31 cellular contexts compared by ENCODE assay signal in the genomic region with DNA sequence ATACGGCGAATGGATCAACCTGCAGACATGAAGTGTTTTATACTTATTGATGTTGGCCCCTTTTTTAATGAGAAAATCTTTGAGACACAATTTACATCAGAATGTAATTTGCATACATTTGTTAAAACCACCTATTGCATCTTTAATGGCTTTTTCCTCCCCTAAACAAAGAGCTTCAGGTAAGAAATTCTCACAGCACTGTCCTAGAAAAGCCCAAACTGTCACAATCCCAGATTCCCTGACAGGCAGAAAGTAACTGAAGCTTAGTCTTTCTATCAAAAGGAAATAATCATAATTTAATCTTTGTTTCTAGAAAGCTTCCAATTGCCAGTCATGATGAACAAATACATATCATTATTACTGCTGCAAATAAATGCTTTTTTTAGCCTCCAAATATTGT.
"Had no signal": no experiment of that assay in that cellular context is flagged by ENCODE, and none has a peak within 500 bp of the region (broad histone marks: within the 10 kb centered on the region; RNA-seq: fewer than 3 reads in every experiment).

No MANE protein-coding gene starts in this region.

- DNase-seq: naive thymus-derived CD8-positive, alpha-beta T cell; natural killer cell; nephron progenitor cell; nucleus accumbens; occipital lobe; ovary; pancreas; posterior cingulate gyrus; psoas muscle; retina; right cardiac atrium; right lobe of liver; sigmoid colon; small intestine; spleen; stimulated activated CD4-positive, alpha-beta T cell treated with anti-CD3 and anti-CD28 coated beads, Interleukin-12 subunit alpha, Interleukin-12 subunit beta, amount 100 ng/mL, for 4 hours; stimulated activated CD4-positive, alpha-beta T cell treated with anti-CD3 and anti-CD28 coated beads, Interleukin-15, amount 100 ng/mL, for 24 hours; stimulated activated CD4-positive, alpha-beta T cell treated with anti-CD3 and anti-CD28 coated beads, Interleukin-1b, Interleukin-23, amount 100 ng/mL, for 48 hours; stimulated activated CD4-positive, alpha-beta T cell treated with anti-CD3 and anti-CD28 coated beads, Interleukin-2, amount 100 ng/mL, for 24 hours had no signal

- H3K9ac ChIP-seq: neural progenitor cell, parathyroid adenoma had no signal

- H3K36me3 ChIP-seq: neural progenitor cell, neutrophil, ovary, pancreas, prostate gland, right atrium auricular region, right lobe of liver, sigmoid colon, spleen had no signal

- H3K4me3 Mint-ChIP-seq: naive thymus-derived CD8-positive, alpha-beta T cell; natural killer cell; natural killer cell treated with Interleukin-12 subunit alpha and Interleukin-12 subunit beta and Interleukin-15 and Interleukin-18, amount 100 ng/mL, for 72 hours; nephron; nephron progenitor cell; neural crest cell; neural progenitor cell had no signal

- H3K4me1 Mint-ChIP-seq: natural killer cell, nephron, nephron progenitor cell, neural crest cell, neural progenitor cell had no signal

- H3K36me3 Mint-ChIP-seq: natural killer cell treated with Interleukin-12 subunit alpha and Interleukin-12 subunit beta and Interleukin-15 and Interleukin-18, amount 100 ng/mL, for 72 hours; neural progenitor cell had no signal

- H3K27me3 ChIP-seq: neural progenitor cell, neutrophil, ovary, pancreas, right atrium auricular region, right lobe of liver, sigmoid colon, spleen had no signal

- H2AFZ ChIP-seq: neural progenitor cell, parathyroid adenoma had no signal

- H3K27me3 Mint-ChIP-seq: natural killer cell treated with Interleukin-12 subunit alpha and Interleukin-12 subunit beta and Interleukin-15 and Interleukin-18, amount 100 ng/mL, for 72 hours had no signal

- H3K79me2 ChIP-seq: parathyroid adenoma had no signal

- ATAC-seq: naive thymus-derived CD8-positive, alpha-beta T cell; natural killer cell; natural killer cell treated with Interleukin-12 subunit alpha and Interleukin-12 subunit beta and Interleukin-15 and Interleukin-18, amount 100 ng/mL, for 72 hours; pancreas; psoas muscle; right cardiac atrium; right lobe of liver; sciatic nerve had no signal

- H3K4me3 ChIP-seq: neural progenitor cell, ovary, pancreas, prostate gland, psoas muscle, right atrium auricular region, right lobe of liver, sigmoid colon, skin epidermis, smooth muscle cell, spleen had no signal

- H3K27ac Mint-ChIP-seq: naive thymus-derived CD8-positive, alpha-beta T cell; natural killer cell; natural killer cell treated with Interleukin-12 subunit alpha and Interleukin-12 subunit beta and Interleukin-15 and Interleukin-18, amount 100 ng/mL, for 72 hours; nephron; nephron progenitor cell; neural progenitor cell; progenitor cell of endocrine pancreas had no signal

- H3K4me1 ChIP-seq: neural progenitor cell, pancreas, parathyroid adenoma, prostate gland, psoas muscle, right atrium auricular region, right lobe of liver, sigmoid colon, spleen had no signal

- H3K4me2 ChIP-seq: neural progenitor cell, smooth muscle cell had no signal

- H3K9me3 ChIP-seq: neutrophil, ovary, pancreas, prostate gland, psoas muscle, right lobe of liver, sigmoid colon, spleen had no signal

- H3K27ac ChIP-seq: neural progenitor cell, neutrophil, ovary, pancreas, parathyroid adenoma, prostate gland, psoas muscle, right atrium auricular region, right lobe of liver, sigmoid colon, skin epidermis, spleen had no signal
